ENCODE assay signal across 8 cellular contexts in genomic region chr18:10851824-10852225, GRCh38.
DNase-seq lines count a peak whose midpoint lies in the region; ATAC-seq and TF ChIP-seq lines count a peak whose summit lies in the region.

No MANE protein-coding gene starts in this region.

- 2 to 3% (median 2%) methylated on average over 3 of the region's 3 CpGs for WGBS in heart left ventricle, 4 donors
- 0 to 1% (median 0%) methylated on average over 3 of the region's 3 CpGs for WGBS in stomach, 5 donors

- H3K4me3 ChIP-seq in heart left ventricle (no peak overlapping the region), stomach (no peak overlapping the region)

- intact Hi-C loops in heart left ventricle (cut with DNase I), result loop anchor here (1.0 to 10.0 kb wide), 11 partner anchors 185 to 1020 kb away; no protein-coding TSS in a partner anchor
- intact Hi-C loops in Right ventricle myocardium inferior (cut with DNase I), result loop anchor here (1.0 to 2.0 kb wide), 2 partner anchors 188 to 303 kb away; no protein-coding TSS in a partner anchor
- intact Hi-C loops in left ventricle myocardium superior (cut with micrococcal nuclease), result loop anchor here (5.0 kb wide), 1 partner anchor 190 kb away; no protein-coding TSS in a partner anchor
- intact Hi-C loops in stomach (cut with DNase I; ENCODE audit: low total_unique reads), result loop anchor here (5.0 kb wide), 2 partner anchors 190 to 300 kb away; no protein-coding TSS in a partner anchor
- intact Hi-C loops in activated CD4-positive, alpha-beta T cell treated with anti-CD3 and anti-CD28 coated beads for 36 hours (cut with DNase I, micrococcal nuclease), result loop anchor here (1.0 to 10.0 kb wide), 10 partner anchors 65 to 1877 kb away; no protein-coding TSS in a partner anchor

- H3K9me3 Mint-ChIP-seq in activated CD4-positive, alpha-beta T cell treated with anti-CD3 and anti-CD28 coated beads for 36 hours (ENCODE audit: low read depth), result no peaks in the 10 kb centered on the region

- H3K9me3 ChIP-seq in heart left ventricle (no peaks in the 10 kb centered on the region), stomach (no peaks in the 10 kb centered on the region)

- no peak for TF ChIP-seq EP300 in stomach (IDR thresholded peaks at IDR 0.05)

- peaks cover 8% of the 10 kb centered on the region for H3K27me3 Mint-ChIP-seq in activated CD4-positive, alpha-beta T cell treated with anti-CD3 and anti-CD28 coated beads for 36 hours

- CTCF ChIA-PET in activated CD4-positive, alpha-beta T cell treated with anti-CD3 and anti-CD28 coated beads for 36 hours (lab: Charles Lee), result interaction anchor here (0.5 to 2.2 kb wide), 18 partner anchors 8 to 722 kb away, joined by 3 to 26 read pairs (median 4); no protein-coding TSS in a partner anchor

- H3K4me1 ChIP-seq in heart left ventricle (no peaks in the 10 kb centered on the region), stomach (peaks cover 0 to 10% (median 3%) of the 10 kb centered on the region in 4 donors)

- H3K36me3 ChIP-seq in heart left ventricle (no peaks in the 10 kb centered on the region), stomach (no peaks in the 10 kb centered on the region)

- H3K27ac Mint-ChIP-seq in activated CD4-positive, alpha-beta T cell treated with anti-CD3 and anti-CD28 coated beads for 36 hours, result no peak overlapping the region

- TF ChIP-seq POLR2A in heart left ventricle (IDR thresholded peaks at IDR 0.05), result no peak
- no peak for TF ChIP-seq POLR2A in stomach (IDR thresholded peaks at IDR 0.05)

- H3K27ac ChIP-seq in heart left ventricle (no peak overlapping the region), VCaP (no peak overlapping the region), stomach (no peak overlapping the region)

- ATAC-seq in heart left ventricle, result no peak
- ATAC-seq in Right ventricle myocardium inferior, result no peak
- ATAC-seq in left ventricle myocardium superior, result peak; percentile 29
- ATAC-seq in activated CD4-positive, alpha-beta T cell treated with anti-CD3 and anti-CD28 coated beads for 36 hours, result no peak
- no peak for ATAC-seq in GM18907 (IDR thresholded peaks at IDR 0.05; ENCODE audit: unreplicated experiment)

- H3K4me3 Mint-ChIP-seq in activated CD4-positive, alpha-beta T cell treated with anti-CD3 and anti-CD28 coated beads for 36 hours, result no peak overlapping the region

- POLR2A ChIA-PET in activated CD4-positive, alpha-beta T cell treated with anti-CD3 and anti-CD28 coated beads for 36 hours (lab: Charles Lee), result no interaction called here

- H3K27me3 ChIP-seq in heart left ventricle, result peaks cover 0 to 6% (median 0%) of the 10 kb centered on the region in 9 donors
- H3K27me3 ChIP-seq in stomach, result peaks cover 0 to 8% (median 0%) of the 10 kb centered on the region in 3 donors

- DNase-seq in heart left ventricle (no peak), Right ventricle myocardium inferior (ENCODE audit: missing footprints) (no peak), NCI-H146 treated with DMSO at 0.1 percent for 48 hours (lab: John Stamatoyannopoulos, UW; ENCODE audit: unreplicated experiment) (peak; percentile 73), left ventricle myocardium superior (no peak), stomach (no peak)
- no peak for DNase-seq in activated CD4-positive, alpha-beta T cell treated with anti-CD3 and anti-CD28 coated beads for 36 hours

- TF ChIP-seq CTCF in heart left ventricle (IDR thresholded peaks at IDR 0.05), result peak; percentile 57 to 88 (median 75)
- TF ChIP-seq CTCF in VCaP (conservative IDR thresholded peaks at IDR 0.05), result peak; percentile 86
- peak in 5 of 7 experiments; percentile 31 to 69 (median 54) for TF ChIP-seq CTCF in stomach (IDR thresholded peaks at IDR 0.05)

- H3K4me1 Mint-ChIP-seq in activated CD4-positive, alpha-beta T cell treated with anti-CD3 and anti-CD28 coated beads for 36 hours, result no peaks in the 10 kb centered on the region

- H3K36me3 Mint-ChIP-seq in activated CD4-positive, alpha-beta T cell treated with anti-CD3 and anti-CD28 coated beads for 36 hours (ENCODE audit: low read depth), result no peaks in the 10 kb centered on the region
